ENCODE assay signal across 22 cellular contexts in the genomic region with DNA sequence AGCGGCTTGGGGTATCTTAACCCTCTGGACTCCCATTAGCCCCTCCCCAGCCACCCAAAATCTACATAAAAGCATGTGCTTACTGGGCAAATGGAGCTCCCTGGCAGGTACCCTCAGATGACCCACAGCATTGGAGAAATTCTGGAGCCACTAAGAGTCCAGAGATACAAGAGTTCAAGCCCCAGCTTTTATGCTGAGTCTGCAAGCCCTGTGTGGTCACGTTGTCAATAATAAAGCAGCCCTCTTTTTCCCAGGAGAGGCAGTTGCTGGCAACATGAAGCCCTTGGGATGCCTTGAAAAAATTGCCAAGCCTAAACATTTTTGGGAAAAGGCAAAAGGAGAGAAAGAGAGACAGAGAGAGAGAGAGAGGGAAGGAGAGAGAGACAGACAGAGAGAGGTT.
A peak's percentile ranks its signal among the peaks of the same experiment; 100 is the strongest.
DNase-seq lines count a peak whose midpoint lies in the region; ATAC-seq, FAIRE-seq and TF ChIP-seq lines count a peak whose summit lies in the region.
"Had no signal": no experiment of that assay in that cellular context is flagged by ENCODE, and none has a peak within 500 bp of the region (broad histone marks: within the 10 kb centered on the region; RNA-seq: fewer than 3 reads in every experiment).

No MANE protein-coding gene starts in this region.

- no peaks in the 10 kb centered on the region for H3K79me2 ChIP-seq in K562 (ENCODE audit: control insufficient read depth, insufficient read depth, low read length)

- TF ChIP-seq POLR2A in K562 (conservative IDR thresholded peaks at IDR 0.05): no peak

- H2AFZ ChIP-seq in K562 (ENCODE audit: low read depth, low read length): no peak overlapping the region
- H2AFZ ChIP-seq: GM23338 had no signal

- intact Hi-C loops in natural killer cell (cut with micrococcal nuclease) (no loop called here), K562 (cut with micrococcal nuclease) (no loop called here)

- no peaks in the 10 kb centered on the region for H3K9me3 ChIP-seq in HEK293 (ENCODE audit: control insufficient read depth, insufficient read depth, low read depth, low read length)
- no peaks in the 10 kb centered on the region for H3K9me3 ChIP-seq in K562 (replicated peaks; ENCODE audit: control insufficient read depth, insufficient read depth, low read depth, low read length)
- H3K9me3 ChIP-seq: BE2C had no signal

- POLR2A ChIA-PET in HEK293 (lab: Yijun Ruan, JAX): interaction anchor here (0.7 kb wide), 1 partner anchor 1031 kb away, joined by 3 read pairs; no protein-coding TSS in a partner anchor
- POLR2A ChIA-PET in K562 (lab: Yijun Ruan, JAX): interaction anchor here (0.5 kb wide), 1 partner anchor 145 kb away, joined by 3 read pairs; no protein-coding TSS in a partner anchor

- CTCF ChIA-PET in HEK293 (lab: Yijun Ruan, JAX): no interaction called here
- CTCF ChIA-PET in K562 (lab: Yijun Ruan, JAX; ENCODE audit: low intra/inter-chr PET ratio): no interaction called here

- no peak for TF ChIP-seq CTCF in natural killer cell (IDR thresholded peaks at IDR 0.05)
- TF ChIP-seq CTCF in HEK293 (tag by site-specific recombination; IDR thresholded peaks at IDR 0.05): no peak
- no peak for TF ChIP-seq CTCF in K562 (IDR thresholded peaks at IDR 0.05 in 2 of 3, conservative IDR thresholded peaks at IDR 0.05 in 1 of 3; ENCODE audit: insufficient read depth in 2 of 3, low read depth in 1 of 3, low read length in 3 of 3)

- 77% methylated on average over 2 of the region's 2 CpGs for WGBS in K562 (ENCODE audit: insufficient coverage, low coverage, missing lambda C conversion rate)

- in situ Hi-C loops in K562 (cut with MboI): no loop called here

- H3K27me3 ChIP-seq in K562 (ENCODE audit: control insufficient read depth in 2 of 2, insufficient read depth in 2 of 2, low read length in 2 of 2): no peaks in the 10 kb centered on the region
- H3K27me3 ChIP-seq: BE2C had no signal

- peaks cover 3% of the 10 kb centered on the region; the same call in 1 of the 2 replicates for H4K20me1 ChIP-seq in K562 (replicated peaks; ENCODE audit: control insufficient read depth, insufficient read depth, low read length)

- no peaks in the 10 kb centered on the region for H3K9me3 Mint-ChIP-seq in natural killer cell treated with Interleukin-12 subunit alpha and Interleukin-12 subunit beta and Interleukin-15 and Interleukin-18, amount 100 ng/mL, for 72 hours
- no peaks in the 10 kb centered on the region for H3K9me3 Mint-ChIP-seq in natural killer cell
- no peaks in the 10 kb centered on the region for H3K9me3 Mint-ChIP-seq in stimulated activated effector memory CD8-positive, alpha-beta T cell treated with anti-CD3 and anti-CD28 coated beads, Interleukin-12 subunit alpha, Interleukin-12 subunit beta, amount 100 ng/mL, for 72 hours
- H3K9me3 Mint-ChIP-seq: HFFc6 had no signal

- no peaks in the 10 kb centered on the region for H3K4me1 Mint-ChIP-seq in natural killer cell treated with Interleukin-12 subunit alpha and Interleukin-12 subunit beta and Interleukin-15 and Interleukin-18, amount 100 ng/mL, for 72 hours (ENCODE audit: low read depth in 2 of 2)
- peaks cover 0 to 11% of the 10 kb centered on the region in 2 donors for H3K4me1 Mint-ChIP-seq in natural killer cell
- peaks cover 5% of the 10 kb centered on the region for H3K4me1 Mint-ChIP-seq in stimulated activated effector memory CD8-positive, alpha-beta T cell treated with anti-CD3 and anti-CD28 coated beads, Interleukin-12 subunit alpha, Interleukin-12 subunit beta, amount 100 ng/mL, for 72 hours

- TF ChIP-seq RAD21 in K562 (CRISPR knock-in tag; conservative IDR thresholded peaks at IDR 0.05 in 1 of 2, IDR thresholded peaks at IDR 0.05 in 1 of 2): no peak

- no peak overlapping the region for H3K4me2 ChIP-seq in K562 (ENCODE audit: insufficient read depth, low read length)
- H3K4me2 ChIP-seq: GM23338 had no signal

- no peak for FAIRE-seq in K562 (lab: Jason Lieb, UNC)
- FAIRE-seq: GM12891, GM18507 had no signal

- H3K27ac ChIP-seq in HEK293 (ENCODE audit: extremely low read depth, low read depth, low read length): no peak overlapping the region
- no peak overlapping the region for H3K27ac ChIP-seq in K562 (ENCODE audit: extremely low read depth, low read depth, low read length)

- H3K4me1 ChIP-seq in HEK293 (ENCODE audit: control insufficient read depth, insufficient read depth, low read length) (no peaks in the 10 kb centered on the region), K562 (replicated peaks in 1 of 2; ENCODE audit: control insufficient read depth in 2 of 2, insufficient read depth in 2 of 2, low read length in 2 of 2) (no peaks in the 10 kb centered on the region)
- H3K4me1 ChIP-seq: BE2C had no signal

- no TSS peak for BruUV-seq in K562 (replicated peaks; lab: Mats Ljungman, UMichigan)

- H3K4me3 ChIP-seq in HEK293 (ENCODE audit: low read depth, low read length) (no peak overlapping the region), K562 (no peak overlapping the region)
- H3K4me3 ChIP-seq: GM23338 had no signal

- no peak overlapping the region for H3K9ac ChIP-seq in K562 (ENCODE audit: insufficient read depth in 1 of 2, low read depth in 2 of 2, low read length in 2 of 2)

- no peak for ATAC-seq in natural killer cell treated with Interleukin-12 subunit alpha and Interleukin-12 subunit beta and Interleukin-15 and Interleukin-18, amount 100 ng/mL, for 72 hours
- ATAC-seq in natural killer cell (no peak), K562 (no peak)
- no peak for ATAC-seq in stimulated activated effector memory CD8-positive, alpha-beta T cell treated with anti-CD3 and anti-CD28 coated beads, Interleukin-12 subunit alpha, Interleukin-12 subunit beta, amount 100 ng/mL, for 72 hours
- ATAC-seq: GM23338, HCT116 had no signal

- no peaks in the 10 kb centered on the region for H3K27me3 Mint-ChIP-seq in natural killer cell treated with Interleukin-12 subunit alpha and Interleukin-12 subunit beta and Interleukin-15 and Interleukin-18, amount 100 ng/mL, for 72 hours
- no peaks in the 10 kb centered on the region for H3K27me3 Mint-ChIP-seq in natural killer cell (ENCODE audit: low read depth in 2 of 2)
- H3K27me3 Mint-ChIP-seq: CD4-positive, alpha-beta memory T cell had no signal

- peak; percentile 26 for DNase-seq in natural killer cell treated with Interleukin-12 subunit alpha and Interleukin-12 subunit beta and Interleukin-15 and Interleukin-18, amount 100 ng/mL, for 72 hours (ENCODE audit: low spot score)
- DNase-seq in natural killer cell (no peak), K562 (ENCODE audit: extremely low read depth in 1 of 4, low spot score in 3 of 4) (no peak), medulla oblongata (ENCODE audit: extremely low spot score) (no peak), hepatic stellate cell (ENCODE audit: low spot score) (no peak)
- no peak for DNase-seq in stimulated activated effector memory CD8-positive, alpha-beta T cell treated with anti-CD3 and anti-CD28 coated beads, Interleukin-12 subunit alpha, Interleukin-12 subunit beta, amount 100 ng/mL, for 72 hours (ENCODE audit: low spot score in 2 of 2)
- DNase-seq in activated CD8-positive, alpha-beta memory T cell treated with anti-CD3 and anti-CD28 coated beads, Interleukin-2, amount 50 U/mL, for 48 hours: no peak
- DNase-seq: AML-193; BE2C; Calu3; CD4-positive, alpha-beta memory T cell; COR-L47; DMS53; DMS79 treated with DMSO at 0.1 percent for 48 hours; GF-D8; H9; HFFc6 had no signal

- H3K4me3 Mint-ChIP-seq in natural killer cell treated with Interleukin-12 subunit alpha and Interleukin-12 subunit beta and Interleukin-15 and Interleukin-18, amount 100 ng/mL, for 72 hours: no peak overlapping the region
- no peak overlapping the region for H3K4me3 Mint-ChIP-seq in natural killer cell
- H3K4me3 Mint-ChIP-seq in stimulated activated effector memory CD8-positive, alpha-beta T cell treated with anti-CD3 and anti-CD28 coated beads, Interleukin-12 subunit alpha, Interleukin-12 subunit beta, amount 100 ng/mL, for 72 hours: no peak overlapping the region
- H3K4me3 Mint-ChIP-seq: CD4-positive, alpha-beta memory T cell; GM23338; H9; HFFc6 had no signal

- H3K9me1 ChIP-seq in K562 (ENCODE audit: control insufficient read depth, insufficient read depth, low read length): no peaks in the 10 kb centered on the region

- no peak for TF ChIP-seq EP300 in K562 (IDR thresholded peaks at IDR 0.05; ENCODE audit: low read length)

- H3K36me3 Mint-ChIP-seq in natural killer cell treated with Interleukin-12 subunit alpha and Interleukin-12 subunit beta and Interleukin-15 and Interleukin-18, amount 100 ng/mL, for 72 hours: no peaks in the 10 kb centered on the region
- no peaks in the 10 kb centered on the region for H3K36me3 Mint-ChIP-seq in natural killer cell
- H3K36me3 Mint-ChIP-seq in stimulated activated effector memory CD8-positive, alpha-beta T cell treated with anti-CD3 and anti-CD28 coated beads, Interleukin-12 subunit alpha, Interleukin-12 subunit beta, amount 100 ng/mL, for 72 hours: peaks cover 23% of the 10 kb centered on the region

- H3K27ac Mint-ChIP-seq in natural killer cell treated with Interleukin-12 subunit alpha and Interleukin-12 subunit beta and Interleukin-15 and Interleukin-18, amount 100 ng/mL, for 72 hours: no peak overlapping the region
- H3K27ac Mint-ChIP-seq in natural killer cell: no peak overlapping the region
- peak overlapping the region; percentile 57 for H3K27ac Mint-ChIP-seq in stimulated activated effector memory CD8-positive, alpha-beta T cell treated with anti-CD3 and anti-CD28 coated beads, Interleukin-12 subunit alpha, Interleukin-12 subunit beta, amount 100 ng/mL, for 72 hours
- H3K27ac Mint-ChIP-seq: HFFc6 had no signal

- H3K36me3 ChIP-seq in HEK293 (ENCODE audit: control insufficient read depth in 2 of 2, insufficient read depth in 1 of 2, low read length in 2 of 2): no peaks in the 10 kb centered on the region
- peaks cover 5% of the 10 kb centered on the region; the same call in 2 of the 3 replicates for H3K36me3 ChIP-seq in K562 (ENCODE audit: control insufficient read depth, insufficient read depth, low read length)
- H3K36me3 ChIP-seq: BE2C had no signal

TF ChIP-seq in HEK293, 187 proteins besides CTCF, POLR2A, EP300 and RAD21:
- TF ChIP-seq HOXC10 (CRISPR knock-in tag; IDR thresholded peaks at IDR 0.05) (no peak), ZNF596 (tag by site-specific recombination; IDR thresholded peaks at IDR 0.05) (0 out of 2 replicates have a peak, but pooled peaks have one; percentile 44)

TF ChIP-seq in K562, 482 proteins besides CTCF, POLR2A, EP300 and RAD21 (continues in another document):
- TF ChIP-seq MAFG (tag; conservative IDR thresholded peaks at IDR 0.05) (peak; percentile 45; the same call in 1 of the 2 replicates), FOXK2 (conservative IDR thresholded peaks at IDR 0.05 in 1 of 2, IDR thresholded peaks at IDR 0.05 in 1 of 2; ENCODE audit: low read depth in 2 of 2) (no peak), ZNF57 (CRISPR knock-in tag; IDR thresholded peaks at IDR 0.05) (no peak)
